Comparison of ENCODE assay signal across 1 cellular context in the genomic region with DNA sequence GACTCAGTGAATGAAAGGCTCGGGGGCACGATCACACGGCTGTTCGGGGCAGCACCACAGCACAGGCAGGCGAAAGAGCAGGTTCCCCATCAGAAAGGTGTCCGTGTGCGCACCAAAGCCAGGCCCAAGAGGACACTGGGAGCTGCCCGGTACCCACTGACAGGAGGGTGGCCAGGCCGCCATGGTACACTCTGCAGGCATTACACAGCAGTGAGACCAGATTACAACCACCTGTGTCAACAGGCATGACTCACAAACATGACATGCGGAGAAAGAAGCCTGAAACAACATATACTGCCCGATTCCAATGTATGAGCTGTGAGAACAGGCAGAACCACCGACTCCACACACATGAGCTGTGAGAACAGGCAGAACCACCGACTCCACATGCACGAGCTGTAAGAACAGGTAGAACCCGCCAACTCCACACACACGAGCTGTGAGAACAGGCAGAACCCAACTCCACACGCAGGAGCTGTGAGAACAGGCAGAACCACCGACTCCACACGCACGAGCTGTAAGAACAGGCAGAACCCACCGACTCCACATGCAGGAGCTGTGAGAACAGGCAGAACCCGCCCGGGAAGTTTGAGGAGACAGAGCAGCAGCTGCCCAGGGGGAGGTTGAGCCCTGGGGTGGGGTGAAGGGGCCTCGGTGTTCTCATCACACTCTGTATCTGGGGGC.
TF ChIP-seq lines count a peak whose summit lies in the region.

No MANE protein-coding gene starts in this region.

TF ChIP-seq in HepG2, 621 proteins besides CTCF, POLR2A, EP300 and RAD21 (continued from another document):
- TF ChIP-seq FOXA1 (IDR thresholded peaks at IDR 0.05) (no peak), FOXA1 (CRISPR knock-in tag; IDR thresholded peaks at IDR 0.05) (0 out of 2 replicates have a peak, but pooled peaks have one; percentile 18), ZNF556 (CRISPR knock-in tag; IDR thresholded peaks at IDR 0.05; ENCODE audit: borderline replicate concordance) (no peak), MED1 (CRISPR knock-in tag; IDR thresholded peaks at IDR 0.05) (no peak), PTBP1 (IDR thresholded peaks at IDR 0.05; ENCODE audit: low read depth, low read length, poor library complexity, severe bottlenecking) (no peak), ZBTB38 (CRISPR knock-in tag; IDR thresholded peaks at IDR 0.05) (0 out of 2 replicates have a peak, but pooled peaks have one; percentile 9)
- TF ChIP-seq, protein P1, sequence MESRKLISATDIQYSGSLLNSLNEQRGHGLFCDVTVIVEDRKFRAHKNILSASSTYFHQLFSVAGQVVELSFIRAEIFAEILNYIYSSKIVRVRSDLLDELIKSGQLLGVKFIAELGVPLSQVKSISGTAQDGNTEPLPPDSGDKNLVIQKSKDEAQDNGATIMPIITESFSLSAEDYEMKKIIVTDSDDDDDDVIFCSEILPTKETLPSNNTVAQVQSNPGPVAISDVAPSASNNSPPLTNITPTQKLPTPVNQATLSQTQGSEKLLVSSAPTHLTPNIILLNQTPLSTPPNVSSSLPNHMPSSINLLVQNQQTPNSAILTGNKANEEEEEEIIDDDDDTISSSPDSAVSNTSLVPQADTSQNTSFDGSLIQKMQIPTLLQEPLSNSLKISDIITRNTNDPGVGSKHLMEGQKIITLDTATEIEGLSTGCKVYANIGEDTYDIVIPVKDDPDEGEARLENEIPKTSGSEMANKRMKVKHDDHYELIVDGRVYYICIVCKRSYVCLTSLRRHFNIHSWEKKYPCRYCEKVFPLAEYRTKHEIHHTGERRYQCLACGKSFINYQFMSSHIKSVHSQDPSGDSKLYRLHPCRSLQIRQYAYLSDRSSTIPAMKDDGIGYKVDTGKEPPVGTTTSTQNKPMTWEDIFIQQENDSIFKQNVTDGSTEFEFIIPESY (CRISPR knock-in tag; IDR thresholded peaks at IDR 0.05): peak; percentile 59; the same call in 1 of the 2 replicates
TF ChIP-seq in HepG2: peak in this region for 5.
